Comparison of ENCODE assay signal across 13 cellular contexts in genomic region chr7:105020926-105021325, GRCh38. TPM values are rescaled to one million over a fixed set of nuclear protein-coding genes. Genes with fewer than 3 reads are reported as not detected.
A peak's percentile ranks its signal among the peaks of the same experiment; 100 is the strongest.
DNase-seq lines count a peak whose midpoint lies in the region; TF ChIP-seq lines count a peak whose summit lies in the region.
"Had no signal": no experiment of that assay in that cellular context is flagged by ENCODE, and none has a peak within 500 bp of the region (broad histone marks: within the 10 kb centered on the region; RNA-seq: fewer than 3 reads in every experiment).

No MANE protein-coding gene starts in this region.

- TF ChIP-seq POLR2A in thyroid gland (IDR thresholded peaks at IDR 0.05), result no peak

- H3K4me3 ChIP-seq in thyroid gland (replicated peaks in 1 of 3), result no peak overlapping the region

- TF ChIP-seq CTCF in brain (conservative IDR thresholded peaks at IDR 0.05) (no peak), progenitor cell of endocrine pancreas (IDR thresholded peaks at IDR 0.05; ENCODE audit: unreplicated experiment) (no peak), thyroid gland (IDR thresholded peaks at IDR 0.05) (no peak)

- peaks cover 14% of the 10 kb centered on the region for H3K36me3 Mint-ChIP-seq in brain
- H3K36me3 Mint-ChIP-seq in progenitor cell of endocrine pancreas (ENCODE audit: insufficient read depth), result no peaks in the 10 kb centered on the region

- H3K27me3 Mint-ChIP-seq in brain (peaks cover 5% of the 10 kb centered on the region), progenitor cell of endocrine pancreas (no peaks in the 10 kb centered on the region)

- no peaks in the 10 kb centered on the region for H3K36me3 ChIP-seq in thyroid gland
- H3K36me3 ChIP-seq: gastrocnemius medialis, stomach had no signal

- no peaks in the 10 kb centered on the region for H3K9me3 ChIP-seq in thyroid gland
- H3K9me3 ChIP-seq: gastrocnemius medialis, stomach had no signal

- H3K4me1 Mint-ChIP-seq in brain, result peaks cover 86% of the 10 kb centered on the region
- peaks cover 48% of the 10 kb centered on the region for H3K4me1 Mint-ChIP-seq in progenitor cell of endocrine pancreas (ENCODE audit: low read depth)

- peaks cover 47 to 53% of the 10 kb centered on the region in 2 donors for H3K4me1 ChIP-seq in thyroid gland

- DNase-seq in NOMO-1 treated with DMSO at 0.1 percent for 48 hours (lab: John Stamatoyannopoulos, UW; ENCODE audit: unreplicated experiment) (peak; percentile 43), NOMO-1 treated with dmso at 0.1 percent for 144 hours (lab: John Stamatoyannopoulos, UW; ENCODE audit: unreplicated experiment) (no peak), Kasumi-1 (lab: John Stamatoyannopoulos, UW) (peak; percentile 36 to 46), progenitor cell of endocrine pancreas (ENCODE audit: low spot score, unreplicated experiment) (no peak), thyroid gland (no peak), NCI-H748 (lab: John Stamatoyannopoulos, UW; ENCODE audit: unreplicated experiment) (no peak)
- no peak for DNase-seq in stimulated activated CD4-positive, alpha-beta T cell treated with anti-CD3 and anti-CD28 coated beads, Interleukin-12 subunit alpha, Interleukin-12 subunit beta, amount 100 ng/mL, for 4 hours
- DNase-seq: 8988T, gastrocnemius medialis, NCI-H2107, SHP77 treated with DMSO at 0.1 percent for 48 hours, stomach had no signal

- peak overlapping the region in 4 of 5 experiments; percentile 52 to 83 (median 78) for H3K27ac Mint-ChIP-seq in brain
- H3K27ac Mint-ChIP-seq in progenitor cell of endocrine pancreas, result peak overlapping the region; percentile 52

- H3K4me3 Mint-ChIP-seq in brain, result peak overlapping the region; percentile 48 to 76 (median 73)
- H3K4me3 Mint-ChIP-seq in progenitor cell of endocrine pancreas (ENCODE audit: low read depth), result no peak overlapping the region

- peak overlapping the region in 1 of 3 donors; percentile 17 for H3K27ac ChIP-seq in thyroid gland

- H3K9me3 Mint-ChIP-seq in brain, result peaks cover 0 to 2% (median 0%) of the 10 kb centered on the region in 5 experiments
- H3K9me3 Mint-ChIP-seq in progenitor cell of endocrine pancreas (ENCODE audit: low read depth), result no peaks in the 10 kb centered on the region

- intact Hi-C loops in thyroid gland (cut with DNase I), result no loop called here

- WGBS in thyroid gland, 2 donors, result 66% methylated on average over 3 of the region's 3 CpGs

- no peaks in the 10 kb centered on the region for H3K27me3 ChIP-seq in thyroid gland
- H3K27me3 ChIP-seq: gastrocnemius medialis, stomach had no signal

RNA-seq across cellular contexts. Expression of gene KMT2E, which starts 6.9 kb away (rescaled TPM):
- polyA plus RNA-seq in brain (ENCODE audit: insufficient read depth, low read depth, low replicate concordance), result 27.1 TPM
- total RNA-seq in progenitor cell of endocrine pancreas (107 TPM in 2 replicates), thyroid gland (100 to 1,000 TPM; 111 to 181 (median 160) TPM)

Comparison
In these comparisons a context has a peak if more than half of its experiments do, and no peak if none do; other contexts are left out.
1. DNase-seq: peak in NOMO-1 treated with DMSO at 0.1 percent for 48 hours (single experiment) and Kasumi-1 (2 of 2); none in NOMO-1 treated with dmso at 0.1 percent for 144 hours (single experiment), progenitor cell of endocrine pancreas (single experiment), thyroid gland (0 of 2), NCI-H748 (single experiment) and stimulated activated CD4-positive, alpha-beta T cell treated with anti-CD3 and anti-CD28 coated beads, Interleukin-12 subunit alpha, Interleukin-12 subunit beta, amount 100 ng/mL, for 4 hours (single experiment).